In genomic region chr3:119825820-119826219, GRCh38 we compare ENCODE assay signal across 21 cellular contexts. TPM values are rescaled to one million over a fixed set of nuclear protein-coding genes. Genes with fewer than 3 reads are reported as not detected.
"Had no signal": no experiment of that assay in that cellular context is flagged by ENCODE, and none has a peak within 500 bp of the region (broad histone marks: within the 10 kb centered on the region; RNA-seq: fewer than 3 reads in every experiment).

No MANE protein-coding gene starts in this region.

- H3K27ac Mint-ChIP-seq: activated CD8-positive, alpha-beta memory T cell treated with anti-CD3 and anti-CD28 coated beads, Interleukin-2, amount 10 ng/mL, durations not matched to agents 7 days and 5 days; activated T-cell treated with anti-CD3 and anti-CD28 coated beads, Interleukin-2, amount 50 U/mL, for 24 hours; dendritic cell treated with granulocyte-macrophage colony-stimulating factor and Interleukin-4, amounts not matched to agents 40 ng/mL and 50 ng/mL, for 4 days; T-helper 1 cell treated with Interleukin-12 subunit alpha and Interleukin-12 subunit beta and Interleukin-4 antibody, amounts not matched to agents 30 μg/mL and 1 μg/mL, for 36 hours had no signal

- H3K9me3 Mint-ChIP-seq: activated T-cell treated with anti-CD3 and anti-CD28 coated beads, Interleukin-2, amount 50 U/mL, for 24 hours; central memory CD8-positive, alpha-beta T cell; dendritic cell treated with granulocyte-macrophage colony-stimulating factor and Interleukin-4, amounts not matched to agents 40 ng/mL and 50 ng/mL, for 4 days; nephron; T-helper 1 cell treated with Interleukin-12 subunit alpha and Interleukin-12 subunit beta and Interleukin-4 antibody, amounts not matched to agents 30 μg/mL and 1 μg/mL, for 36 hours had no signal

- H3K27me3 Mint-ChIP-seq: activated CD8-positive, alpha-beta memory T cell treated with anti-CD3 and anti-CD28 coated beads, Interleukin-2, amount 10 ng/mL, durations not matched to agents 7 days and 5 days; activated T-cell treated with anti-CD3 and anti-CD28 coated beads, Interleukin-2, amount 50 U/mL, for 24 hours; central memory CD8-positive, alpha-beta T cell; dendritic cell treated with granulocyte-macrophage colony-stimulating factor and Interleukin-4, amounts not matched to agents 40 ng/mL and 50 ng/mL, for 4 days had no signal

- H3K27ac ChIP-seq: ovary, stomach, thoracic aorta had no signal

- H3K4me1 ChIP-seq: stomach had no signal

- H3K9me3 ChIP-seq: ovary, stomach, thoracic aorta had no signal

- FAIRE-seq: TTC549, urothelium cell line had no signal

- H3K4me3 Mint-ChIP-seq: activated CD8-positive, alpha-beta memory T cell treated with anti-CD3 and anti-CD28 coated beads, Interleukin-2, amount 10 ng/mL, durations not matched to agents 7 days and 5 days; activated T-cell treated with anti-CD3 and anti-CD28 coated beads, Interleukin-2, amount 50 U/mL, for 24 hours; central memory CD8-positive, alpha-beta T cell; dendritic cell treated with granulocyte-macrophage colony-stimulating factor and Interleukin-4, amounts not matched to agents 40 ng/mL and 50 ng/mL, for 4 days; nephron; T-helper 1 cell treated with Interleukin-12 subunit alpha and Interleukin-12 subunit beta and Interleukin-4 antibody, amounts not matched to agents 30 μg/mL and 1 μg/mL, for 36 hours had no signal

- H3K27me3 ChIP-seq: ovary, stomach had no signal

- DNase-seq: activated CD4-positive, alpha-beta T cell treated with anti-CD3 and anti-CD28 coated beads, Interleukin-2, amount 50 U/mL, for 48 hours; activated CD8-positive, alpha-beta memory T cell treated with anti-CD3 and anti-CD28 coated beads, Interleukin-2, amount 10 ng/mL, durations not matched to agents 7 days and 5 days; activated gamma-delta T cell; activated T-cell treated with anti-CD3 and anti-CD28 coated beads, Interleukin-2, amount 50 U/mL, for 24 hours; hypothalamus; ovary; stimulated activated CD4-positive, alpha-beta T cell treated with anti-CD3 and anti-CD28 coated beads, Interleukin-15, amount 100 ng/mL, for 24 hours; stimulated activated CD4-positive, alpha-beta T cell treated with anti-CD3 and anti-CD28 coated beads, Interleukin-4, amount 100 ng/mL, for 24 hours; stomach had no signal

- H3K4me1 Mint-ChIP-seq: activated CD8-positive, alpha-beta memory T cell treated with anti-CD3 and anti-CD28 coated beads, Interleukin-2, amount 10 ng/mL, durations not matched to agents 7 days and 5 days had no signal

- ATAC-seq: activated CD4-positive, CD25-positive, alpha-beta regulatory T cell treated with anti-CD3 and anti-CD28 coated beads, Interleukin-2, amount 50 U/mL, for 24 hours; activated CD8-positive, alpha-beta memory T cell treated with anti-CD3 and anti-CD28 coated beads, Interleukin-2, amount 10 ng/mL, durations not matched to agents 7 days and 5 days; SK-N-SH treated with all-trans-retinoic acid at 6 μM for 48 hours had no signal

- H3K4me3 ChIP-seq: lung, ovary, stomach, thoracic aorta had no signal

- H3K36me3 ChIP-seq: ovary had no signal

RNA-seq across cellular contexts. Expression of gene NR1I2, which starts 43.9 kb away (rescaled TPM):
- total RNA-seq: glomerular endothelial cell, mononuclear cell, thoracic aorta had no signal
